Comparison of ENCODE assay signal across 30 cellular contexts in genomic region chr11:123674297-123674696, GRCh38. TPM values are rescaled to one million over a fixed set of nuclear protein-coding genes. Genes with fewer than 3 reads are reported as not detected.
DNase-seq lines count a peak whose midpoint lies in the region; ATAC-seq, FAIRE-seq and TF ChIP-seq lines count a peak whose summit lies in the region.
"Had no signal": no experiment of that assay in that cellular context is flagged by ENCODE, and none has a peak within 500 bp of the region (broad histone marks: within the 10 kb centered on the region; RNA-seq: fewer than 3 reads in every experiment).

No MANE protein-coding gene starts in this region.

- CTCF ChIA-PET in K562 (lab: Yijun Ruan, JAX; ENCODE audit: low intra/inter-chr PET ratio) = no interaction called here

- H3K9me1 ChIP-seq in K562 (ENCODE audit: control insufficient read depth, insufficient read depth, low read length) = no peaks in the 10 kb centered on the region

- H2AFZ ChIP-seq in K562 (ENCODE audit: low read depth, low read length) = no peak overlapping the region

- intact Hi-C loops in K562 (cut with micrococcal nuclease) = no loop called here
- intact Hi-C loops in cardiac septum (cut with DNase I) = no loop called here

- H3K27me3 ChIP-seq in K562 (ENCODE audit: control insufficient read depth in 2 of 2, insufficient read depth in 2 of 2, low read length in 2 of 2) = peaks cover 0 to 5% of the 10 kb centered on the region in 2 experiments; a peak in 2 of 5 replicates
- H3K27me3 ChIP-seq: BE2C, Peyer's patch, SJCRH30 had no signal

- FAIRE-seq in K562 (lab: Jason Lieb, UNC) = no peak
- FAIRE-seq: GM12892, GM19239, H54 had no signal

- no peak overlapping the region for H3K4me3 ChIP-seq in K562
- H3K4me3 ChIP-seq: Peyer's patch, SJCRH30 had no signal

- 3% methylated on average over 2 of the region's 2 CpGs for WGBS in K562 (ENCODE audit: insufficient coverage, low coverage, missing lambda C conversion rate)

- no peaks in the 10 kb centered on the region for H3K4me1 ChIP-seq in K562 (replicated peaks in 1 of 2; ENCODE audit: control insufficient read depth in 2 of 2, insufficient read depth in 2 of 2, low read length in 2 of 2)
- H3K4me1 ChIP-seq: BE2C, Peyer's patch, SJCRH30 had no signal

- no peak for TF ChIP-seq EP300 in K562 (IDR thresholded peaks at IDR 0.05; ENCODE audit: low read length)

- no peaks in the 10 kb centered on the region for H4K20me1 ChIP-seq in K562 (replicated peaks; ENCODE audit: control insufficient read depth, insufficient read depth, low read length)

- H3K27ac ChIP-seq in K562 (ENCODE audit: extremely low read depth, low read depth, low read length) = no peak overlapping the region
- H3K27ac ChIP-seq: Peyer's patch, SJCRH30 had no signal

- TF ChIP-seq CTCF in K562 (IDR thresholded peaks at IDR 0.05 in 2 of 3, conservative IDR thresholded peaks at IDR 0.05 in 1 of 3; ENCODE audit: insufficient read depth in 2 of 3, low read depth in 1 of 3, low read length in 3 of 3) = no peak

- POLR2A ChIA-PET in K562 (lab: Yijun Ruan, JAX) = no interaction called here

- H3K36me3 ChIP-seq in K562 (ENCODE audit: control insufficient read depth, insufficient read depth, low read length) = no peaks in the 10 kb centered on the region
- H3K36me3 ChIP-seq: BE2C, Peyer's patch, SJCRH30 had no signal

- no peaks in the 10 kb centered on the region; the same call in 1 of the 2 replicates for H3K9me3 ChIP-seq in K562 (replicated peaks; ENCODE audit: control insufficient read depth, insufficient read depth, low read depth, low read length)
- H3K9me3 ChIP-seq: BE2C, Peyer's patch, SJCRH30 had no signal

- in situ Hi-C loops in K562 (cut with MboI) = no loop called here

- H3K4me2 ChIP-seq in K562 (ENCODE audit: insufficient read depth, low read length) = no peak overlapping the region

- TF ChIP-seq POLR2A in K562 (conservative IDR thresholded peaks at IDR 0.05) = no peak

- no peaks in the 10 kb centered on the region for H3K79me2 ChIP-seq in K562 (ENCODE audit: control insufficient read depth, insufficient read depth, low read length)

- ATAC-seq in K562 (no peak), GM21390 (IDR thresholded peaks at IDR 0.05; ENCODE audit: unreplicated experiment) (no peak)
- ATAC-seq: SK-N-SH treated with all-trans-retinoic acid at 6 μM for 48 hours had no signal

- DNase-seq in NCI-H2029 (lab: John Stamatoyannopoulos, UW) (peak; percentile 3), NCI-H2029 treated with DMSO at 0.1 percent for 48 hours (lab: John Stamatoyannopoulos, UW) (no peak), K562 (ENCODE audit: extremely low read depth in 1 of 4, low spot score in 3 of 4) (no peak), kidney glomerular epithelial cell (lab: John Stamatoyannopoulos, UW) (peak; percentile 4), cardiac septum (ENCODE audit: low spot score) (no peak)
- DNase-seq in activated CD4-positive, alpha-beta T cell treated with anti-CD3 and anti-CD28 coated beads for 4 hours = no peak
- DNase-seq: 8988T; ACHN; BE2C; CD8-positive, alpha-beta memory T cell; DMS 273 treated with DMSO at 0.1 percent for 48 hours; DND-41; Kasumi-1; NCI-H1092 treated with DMSO at 0.1 percent for 48 hours; NCI-H1436; NCI-H187; NCI-H2107; NCI-H446 treated with DMSO at 0.1 percent for 48 hours; NCI-H526; Peyer's patch; SJCRH30 had no signal

- no peak overlapping the region for H3K9ac ChIP-seq in K562 (ENCODE audit: insufficient read depth in 1 of 2, low read depth in 2 of 2, low read length in 2 of 2)

- TF ChIP-seq RAD21 in K562 (CRISPR knock-in tag; conservative IDR thresholded peaks at IDR 0.05 in 1 of 2, IDR thresholded peaks at IDR 0.05 in 1 of 2) = no peak

- no TSS peak for BruUV-seq in K562 (replicated peaks; lab: Mats Ljungman, UMichigan)

TF ChIP-seq in K562, 482 proteins besides CTCF, POLR2A, EP300 and RAD21:
- TF ChIP-seq BRCA1 (IDR thresholded peaks at IDR 0.05) (no peak), BRCA1 (CRISPR knock-in tag; IDR thresholded peaks at IDR 0.05) (no peak), SPI1 (IDR thresholded peaks at IDR 0.05; ENCODE audit: borderline replicate concordance, low read depth, low read length) (0 out of 2 replicates have a peak, but pooled peaks have one; percentile 28)

RNA-seq across cellular contexts. Expression of gene SCN3B, which starts 19.9 kb away (rescaled TPM):
- not detected in 2 replicates for total RNA-seq in K562 (2011; cell fraction: chromatin; rRNA removed; ENCODE audit: low replicate concordance)
- total RNA-seq in K562 (2011; cell fraction: nucleolus; rRNA removed) = 0.26 TPM in 1 of 2 replicates, not detected in the other
- total RNA-seq in K562 (2011; cell fraction: nucleoplasm; rRNA removed) = 0.07 TPM in 1 of 2 replicates, not detected in the other
- total RNA-seq in K562 (2014; rRNA removed) (not detected in 2 replicates), K562 (2014; rRNA removed; fragmentation: Illumina TruSeq; extraction: Trizol) (not detected in 2 replicates), K562 (2015; rRNA removed; fragmentation: Illumina TruSeq; extraction: Trizol) (not detected in 2 replicates), K562 (2021) (0.04 TPM in 1 of 2 replicates, not detected in the other), cardiac septum (3.3 TPM)
- polyA plus RNA-seq in K562 (2011; rRNA removed) (0.01 TPM in 2 replicates), K562 (2014; fragmentation: Illumina TruSeq; extraction: Trizol) (not detected in 2 replicates), K562 (2014; fragmentation: Nextera tagmentation; extraction: Ambion mirVana) (not detected), K562 (2014; rRNA removed) (0.15 TPM in 1 of 2 replicates, not detected in the other)
- polyA plus RNA-seq in K562 (2011; cell fraction: cytosol; rRNA removed) = not detected in 2 replicates
- polyA plus RNA-seq in K562 (2011; cell fraction: nucleus; rRNA removed) = 0.01 TPM in 1 of 2 replicates, not detected in the other
- polyA plus RNA-seq in K562 (2012) = 0.01 and 0.07 TPM in 2 replicates
- 0.04 TPM in 1 of 2 replicates, not detected in the other for polyA minus RNA-seq in K562 (2011; rRNA and poly(A)+ RNA removed)
- polyA minus RNA-seq in K562 (2011; cell fraction: cytosol; rRNA and poly(A)+ RNA removed) = not detected in 2 replicates
- polyA minus RNA-seq in K562 (2011; cell fraction: nucleus; rRNA and poly(A)+ RNA removed) = not detected in 2 replicates
- total RNA-seq: CD8-positive, alpha-beta memory T cell; HT-29; M059J; OCI-LY7 had no signal
- polyA plus RNA-seq: CD14-positive monocyte had no signal

Comparison
In these comparisons a context has a peak if more than half of its experiments do, and no peak if none do; other contexts are left out.
1. DNase-seq: peak in NCI-H2029 (single experiment) and kidney glomerular epithelial cell (single experiment); none in NCI-H2029 treated with DMSO at 0.1 percent for 48 hours (single experiment), K562 (0 of 4), activated CD4-positive, alpha-beta T cell treated with anti-CD3 and anti-CD28 coated beads for 4 hours (0 of 2) and cardiac septum (single experiment).